Comparison of ENCODE assay signal across 8 cellular contexts in genomic region chrX:34638116-34638515, GRCh38. TPM values are rescaled to one million over a fixed set of nuclear protein-coding genes. Genes with fewer than 3 reads are reported as not detected.
DNase-seq lines count a peak whose midpoint lies in the region; ATAC-seq, FAIRE-seq and TF ChIP-seq lines count a peak whose summit lies in the region.

No MANE protein-coding gene starts in this region.

- H3K23ac ChIP-seq in neuronal stem cell (ENCODE audit: low read depth, low read length, poor library complexity) = no peak overlapping the region

- WGBS in GM23248 (ENCODE audit: low coverage in 1 of 2, low lambda C conversion rate in 2 of 2, missing lambda C conversion rate in 2 of 2), 2 experiments = 0 to 6% methylated on average over 1 of the region's 1 CpG
- no CpG with 5 or more reads among the region's 1 CpG for WGBS in neuronal stem cell (ENCODE audit: extremely low coverage in 2 of 2, insufficient read length in 2 of 2, insufficient replicate concordance in 1 of 2), 2 donors

- H3K9ac ChIP-seq in GM23248 = no peak overlapping the region
- H3K9ac ChIP-seq in keratinocyte (ENCODE audit: control insufficient read depth, extremely low read depth, insufficient read depth, low read length) = no peak overlapping the region
- H3K9ac ChIP-seq in neuronal stem cell (ENCODE audit: low read depth, low read length, poor library complexity) = no peak overlapping the region

- H3K4me2 ChIP-seq in GM23248 (ENCODE audit: unreplicated experiment) (no peak overlapping the region), keratinocyte (ENCODE audit: control insufficient read depth, extremely low read depth, insufficient read depth, low read depth, low read length) (no peak overlapping the region), neuronal stem cell (ENCODE audit: insufficient read depth, low read length, poor library complexity, severe bottlenecking) (no peak overlapping the region)

- no peak for FAIRE-seq in keratinocyte (lab: Jason Lieb, UNC)

- H3F3A ChIP-seq in GM23248 (ENCODE audit: insufficient read depth) = no peaks in the 10 kb centered on the region

- H3K4me1 Mint-ChIP-seq in activated naive CD8-positive, alpha-beta T cell treated with anti-CD3 and anti-CD28 coated beads, Interleukin-2, amount 50 U/mL, for 24 hours = no peaks in the 10 kb centered on the region

- H3K9me3 ChIP-seq in A673 (ENCODE audit: low read depth, low read length, poor library complexity, severe bottlenecking) = no peaks in the 10 kb centered on the region
- no peaks in the 10 kb centered on the region for H3K9me3 ChIP-seq in GM23248 (ENCODE audit: low read depth)
- H3K9me3 ChIP-seq in keratinocyte (ENCODE audit: control insufficient read depth, low read depth, low read length) = no peaks in the 10 kb centered on the region
- H3K9me3 ChIP-seq in neuronal stem cell (replicated peaks in 1 of 2; ENCODE audit: control insufficient read depth in 2 of 2, insufficient read depth in 1 of 2, low read depth in 1 of 2, low read length in 2 of 2) = no peaks in the 10 kb centered on the region

- in situ Hi-C loops in GM23248 (cut with MboI) = no loop called here

- H2BK15ac ChIP-seq in neuronal stem cell (ENCODE audit: low read length) = no peak overlapping the region

- CTCF ChIA-PET in A673 (lab: Charles Lee) = interaction anchor here (0.7 kb wide), 1 partner anchor 281 kb away, joined by 4 read pairs; no protein-coding TSS in a partner anchor

- H2AFZ ChIP-seq in GM23248 = no peak overlapping the region
- H2AFZ ChIP-seq in keratinocyte (ENCODE audit: control insufficient read depth, low read length) = no peak overlapping the region
- no peak overlapping the region for H2AFZ ChIP-seq in neuronal stem cell (ENCODE audit: low read length)

- no peaks in the 10 kb centered on the region for H4K20me1 ChIP-seq in GM23248 (ENCODE audit: insufficient read depth)
- no peaks in the 10 kb centered on the region for H4K20me1 ChIP-seq in keratinocyte (ENCODE audit: control insufficient read depth, extremely low read depth, insufficient read depth, low read length)

- ATAC-seq in activated naive CD8-positive, alpha-beta T cell treated with anti-CD3 and anti-CD28 coated beads, Interleukin-2, amount 50 U/mL, for 24 hours = no peak

- POLR2A ChIA-PET in A673 (lab: Charles Lee; ENCODE audit: low non-redundant PET) = interaction anchor here (0.6 kb wide), 1 partner anchor 8 kb away, joined by 5 read pairs; no protein-coding TSS in a partner anchor

- H2BK12ac ChIP-seq in neuronal stem cell (ENCODE audit: low read length) = no peak overlapping the region

- no peak overlapping the region for H3K27ac Mint-ChIP-seq in activated naive CD8-positive, alpha-beta T cell treated with anti-CD3 and anti-CD28 coated beads, Interleukin-2, amount 50 U/mL, for 24 hours

- H2AK5ac ChIP-seq in neuronal stem cell (ENCODE audit: low read depth, low read length) = no peak overlapping the region

- no peak overlapping the region for H4K91ac ChIP-seq in neuronal stem cell (ENCODE audit: low read depth, low read length, poor library complexity)

- H3K9me2 ChIP-seq in GM23248 (ENCODE audit: insufficient read depth) = no peaks in the 10 kb centered on the region

- H4K8ac ChIP-seq in neuronal stem cell (ENCODE audit: low read depth, low read length) = no peak overlapping the region

- no peak overlapping the region for H3K4ac ChIP-seq in neuronal stem cell (ENCODE audit: low read length)

- H3K36me3 Mint-ChIP-seq in activated naive CD8-positive, alpha-beta T cell treated with anti-CD3 and anti-CD28 coated beads, Interleukin-2, amount 50 U/mL, for 24 hours (ENCODE audit: low read depth) = no peaks in the 10 kb centered on the region

- no peak overlapping the region for H3K4me3 Mint-ChIP-seq in activated naive CD8-positive, alpha-beta T cell treated with anti-CD3 and anti-CD28 coated beads, Interleukin-2, amount 50 U/mL, for 24 hours

- no peaks in the 10 kb centered on the region for H3K27me3 Mint-ChIP-seq in activated naive CD8-positive, alpha-beta T cell treated with anti-CD3 and anti-CD28 coated beads, Interleukin-2, amount 50 U/mL, for 24 hours

- H3K27ac ChIP-seq in A673 (ENCODE audit: low read depth, low read length, poor library complexity, severe bottlenecking) (no peak overlapping the region), GM23248 (no peak overlapping the region), keratinocyte (ENCODE audit: control insufficient read depth, insufficient read depth, low read length) (no peak overlapping the region), neuronal stem cell (replicated peaks; ENCODE audit: low read length) (no peak overlapping the region)

- H3K79me1 ChIP-seq in neuronal stem cell (ENCODE audit: low read depth, low read length) = peaks cover 1% of the 10 kb centered on the region

- H3K18ac ChIP-seq in neuronal stem cell (ENCODE audit: low read length) = no peak overlapping the region

- no peaks in the 10 kb centered on the region for H3K9me1 ChIP-seq in keratinocyte (ENCODE audit: control insufficient read depth, extremely low read depth, insufficient read depth, low read length)

- intact Hi-C loops in A673 (cut with micrococcal nuclease; ENCODE audit: unreplicated experiment) = loop anchor here (10.0 kb wide), 1 partner anchor 273 kb away; no protein-coding TSS in a partner anchor

- H3K36me3 ChIP-seq in A673 (ENCODE audit: insufficient read depth, low read length, poor library complexity, severe bottlenecking) (peaks cover 4% of the 10 kb centered on the region), GM23248 (ENCODE audit: low read depth) (peaks cover 6% of the 10 kb centered on the region; the same call in 1 of the 2 replicates), keratinocyte (ENCODE audit: control insufficient read depth in 2 of 2, extremely low read depth in 1 of 2, insufficient read depth in 2 of 2, low read length in 2 of 2) (no peaks in the 10 kb centered on the region), neuronal stem cell (replicated peaks in 1 of 2; ENCODE audit: control insufficient read depth in 2 of 2, insufficient read depth in 2 of 2, low read length in 2 of 2) (peaks cover 0 to 58% of the 10 kb centered on the region in 2 donors)

- DNase-seq in A673 (ENCODE audit: low spot score) (peak; percentile 64), GM23248 (peak; percentile 44), SKM-1 treated with dmso at 0.1 percent for 144 hours (lab: John Stamatoyannopoulos, UW; ENCODE audit: unreplicated experiment) (peak; percentile 12), keratinocyte (ENCODE audit: low read depth, low spot score) (no peak), globus pallidus (ENCODE audit: low spot score) (no peak), neuronal stem cell (ENCODE audit: low spot score) (no peak), NCI-H128 (lab: John Stamatoyannopoulos, UW; ENCODE audit: unreplicated experiment) (no peak)
- no peak for DNase-seq in activated naive CD8-positive, alpha-beta T cell treated with anti-CD3 and anti-CD28 coated beads, Interleukin-2, amount 50 U/mL, for 24 hours

- peak; percentile 71 for TF ChIP-seq CTCF in A673 (conservative IDR thresholded peaks at IDR 0.05; ENCODE audit: low read depth, low read length)
- TF ChIP-seq CTCF in keratinocyte (optimal IDR thresholded peaks at IDR 0.05 in 1 of 3, IDR thresholded peaks at IDR 0.05 in 1 of 3, conservative IDR thresholded peaks at IDR 0.05 in 1 of 3; ENCODE audit: extremely low read depth in 1 of 3, insufficient read depth in 2 of 3, low read length in 3 of 3) = peak; percentile 18 to 52 (median 41)

- no TSS peak for BruUV-seq in A673 (replicated peaks; lab: Mats Ljungman, UMichigan)

- no peak overlapping the region for H2BK5ac ChIP-seq in neuronal stem cell (ENCODE audit: low read length)

- H3K4me1 ChIP-seq in A673 (ENCODE audit: insufficient read depth, low read length, poor library complexity, severe bottlenecking) (peaks cover 41% of the 10 kb centered on the region), GM23248 (ENCODE audit: insufficient read depth) (0 out of 2 replicates have a peak, but pooled peaks cover 7% of the 10 kb centered on the region), keratinocyte (ENCODE audit: control insufficient read depth, extremely low read depth, insufficient read depth, low read length) (no peaks in the 10 kb centered on the region), neuronal stem cell (ENCODE audit: control insufficient read depth in 2 of 2, insufficient read depth in 1 of 2, low read depth in 1 of 2, low read length in 2 of 2) (no peaks in the 10 kb centered on the region)

- H3K4me3 ChIP-seq in A673 (ENCODE audit: low read depth, low read length, poor library complexity, severe bottlenecking) = no peak overlapping the region
- no peak overlapping the region for H3K4me3 ChIP-seq in GM23248
- no peak overlapping the region for H3K4me3 ChIP-seq in keratinocyte (ENCODE audit: control insufficient read depth in 2 of 3, extremely low read depth in 1 of 3, insufficient read depth in 2 of 3, low read depth in 1 of 3, low read length in 3 of 3)
- H3K4me3 ChIP-seq in neuronal stem cell (ENCODE audit: low read length in 2 of 2) = no peak overlapping the region

- H3K79me2 ChIP-seq in GM23248 (ENCODE audit: insufficient read depth) = peaks cover 96% of the 10 kb centered on the region
- H3K79me2 ChIP-seq in keratinocyte (ENCODE audit: control insufficient read depth, insufficient read depth, low read length) = no peaks in the 10 kb centered on the region

- no peaks in the 10 kb centered on the region for H3K9me3 Mint-ChIP-seq in activated naive CD8-positive, alpha-beta T cell treated with anti-CD3 and anti-CD28 coated beads, Interleukin-2, amount 50 U/mL, for 24 hours

- dilution Hi-C loops in keratinocyte (cut with MboI; ENCODE audit: extremely low pct_ligation_motif_present, low sequenced_read_pairs) = no loop called here

- no peaks in the 10 kb centered on the region for H3K27me3 ChIP-seq in A673 (replicated peaks; ENCODE audit: insufficient read depth, low read depth, low read length, poor library complexity)
- no peaks in the 10 kb centered on the region for H3K27me3 ChIP-seq in GM23248 (replicated peaks; ENCODE audit: insufficient read depth)
- H3K27me3 ChIP-seq in keratinocyte (ENCODE audit: control insufficient read depth, extremely low read depth, insufficient read depth, low read length) = no peaks in the 10 kb centered on the region
- H3K27me3 ChIP-seq in neuronal stem cell (ENCODE audit: control insufficient read depth in 3 of 3, insufficient read depth in 3 of 3, low read depth in 1 of 3, low read length in 3 of 3) = no peaks in the 10 kb centered on the region

- H3K14ac ChIP-seq in neuronal stem cell (ENCODE audit: low read length) = no peak overlapping the region

- no peak overlapping the region for H2BK120ac ChIP-seq in neuronal stem cell (ENCODE audit: low read depth, low read length)

RNA-seq across cellular contexts. Expression of gene TMEM47, which starts 19.0 kb away (rescaled TPM):
- 35.9 and 36.4 TPM in 2 replicates for total RNA-seq in A673 (2021)
- total RNA-seq in GM23248 (2014; rRNA removed; shearing (Covaris generic)) = 185 and 188 TPM in 2 replicates
- 146 and 152 TPM in 2 replicates for polyA plus RNA-seq in GM23248 (2016; fragmentation: Nextera tagmentation; extraction: Ambion mirVana)
- 0.07 to 0.16 TPM (median 0.10 TPM) in 3 replicates for polyA plus RNA-seq in keratinocyte
- polyA plus RNA-seq in keratinocyte (2011; ENCODE audit: low read depth) = 0.09 TPM
- polyA plus RNA-seq in keratinocyte (2011; cell fraction: cytosol; rRNA removed) = 0.08 and 0.11 TPM in 2 replicates
- polyA plus RNA-seq in keratinocyte (2011; cell fraction: nucleus; rRNA removed) = 0.13 and 0.17 TPM in 2 replicates
- polyA plus RNA-seq in keratinocyte (2012; ENCODE audit: low replicate concordance) = 0.06 and 0.07 TPM in 2 replicates
- 0.10 to 0.19 TPM in 2 of 3 replicates, not detected in the other for polyA minus RNA-seq in keratinocyte
- not detected for polyA minus RNA-seq in keratinocyte (2011; cell fraction: cytosol; rRNA and poly(A)+ RNA removed)
- 0.11 and 0.23 TPM in 2 replicates for polyA minus RNA-seq in keratinocyte (2011; cell fraction: nucleus; rRNA and poly(A)+ RNA removed)
- 48.7 TPM for polyA plus RNA-seq in neuronal stem cell (2013, experiment 1 of 2)
- polyA plus RNA-seq in neuronal stem cell (2013, experiment 2 of 2) = 50.4 TPM

Comparison
In these comparisons a context has a peak if more than half of its experiments do, and no peak if none do; other contexts are left out.
1. DNase-seq: peak in A673 (single experiment), GM23248 (single experiment) and SKM-1 treated with dmso at 0.1 percent for 144 hours (single experiment); none in keratinocyte (single experiment), globus pallidus (single experiment), activated naive CD8-positive, alpha-beta T cell treated with anti-CD3 and anti-CD28 coated beads, Interleukin-2, amount 50 U/mL, for 24 hours (single experiment), neuronal stem cell (single experiment) and NCI-H128 (single experiment).